Comparison of ENCODE assay signal across 16 cellular contexts in genomic region chr9:83474631-83475030, GRCh38.
"Had no signal": no experiment of that assay in that cellular context is flagged by ENCODE, and none has a peak within 500 bp of the region (broad histone marks: within the 10 kb centered on the region; RNA-seq: fewer than 3 reads in every experiment).

No MANE protein-coding gene starts in this region.

- H3K4me1 ChIP-seq: suprapubic skin, uterus had no signal

- ATAC-seq: activated CD4-positive, alpha-beta T cell treated with anti-CD3 and anti-CD28 coated beads for 36 hours; effector memory CD8-positive, alpha-beta T cell; WTC11 had no signal

- H3K4me3 ChIP-seq: esophagus squamous epithelium, suprapubic skin, uterus had no signal

- DNase-seq: activated CD4-positive, alpha-beta T cell treated with anti-CD3 and anti-CD28 coated beads for 36 hours; activated CD4-positive, alpha-beta T cell treated with anti-CD3 and anti-CD28 coated beads, Interleukin-2, amount 50 U/mL, for 48 hours; activated gamma-delta T cell treated with Interleukin-2 at 50 U/mL for 16 hours; effector memory CD8-positive, alpha-beta T cell; esophagus squamous epithelium; hypothalamus; mammary epithelial cell; midbrain; nephron progenitor cell; occipital lobe; retina; transverse colon; uterus had no signal

- H3K36me3 ChIP-seq: esophagus squamous epithelium, suprapubic skin, transverse colon, uterus had no signal

- FAIRE-seq: keratinocyte had no signal

- H3K9me3 ChIP-seq: esophagus squamous epithelium, suprapubic skin, transverse colon, uterus had no signal

- H3K27ac ChIP-seq: esophagus squamous epithelium, suprapubic skin had no signal

- H3K27me3 ChIP-seq: esophagus squamous epithelium, suprapubic skin, transverse colon, uterus had no signal
